Comparison of ENCODE assay signal across 30 cellular contexts in genomic region chr5:91707521-91707841, GRCh38.
"Had no signal": no experiment of that assay in that cellular context is flagged by ENCODE, and none has a peak within 500 bp of the region (broad histone marks: within the 10 kb centered on the region; RNA-seq: fewer than 3 reads in every experiment).

No MANE protein-coding gene starts in this region.

- H3K4me1 Mint-ChIP-seq: memory B cell; naive B cell; neural crest cell; stimulated activated naive CD8-positive, alpha-beta T cell treated with anti-CD3 and anti-CD28 coated beads, Interleukin-15, amount 100 ng/mL, for 72 hours had no signal

- H3K27me3 Mint-ChIP-seq: memory B cell; naive B cell; natural killer cell treated with Interleukin-12 subunit alpha and Interleukin-12 subunit beta and Interleukin-15 and Interleukin-18, amount 100 ng/mL, for 72 hours; stimulated activated naive CD8-positive, alpha-beta T cell treated with anti-CD3 and anti-CD28 coated beads, Interleukin-15, amount 100 ng/mL, for 72 hours had no signal

- H3K27ac Mint-ChIP-seq: memory B cell; naive B cell; natural killer cell treated with Interleukin-12 subunit alpha and Interleukin-12 subunit beta and Interleukin-15 and Interleukin-18, amount 100 ng/mL, for 72 hours; stimulated activated naive CD8-positive, alpha-beta T cell treated with anti-CD3 and anti-CD28 coated beads, Interleukin-15, amount 100 ng/mL, for 72 hours had no signal

- H3K36me3 Mint-ChIP-seq: memory B cell; naive B cell; natural killer cell treated with Interleukin-12 subunit alpha and Interleukin-12 subunit beta and Interleukin-15 and Interleukin-18, amount 100 ng/mL, for 72 hours had no signal

- H3K27ac ChIP-seq: dorsolateral prefrontal cortex, esophagus muscularis mucosa, foreskin keratinocyte, gastroesophageal sphincter, heart left ventricle, hepatocyte, neutrophil, prostate gland, right atrium auricular region, suprapubic skin, transverse colon, upper lobe of right lung, uterus had no signal

- DNase-seq: cortex of kidney; dorsolateral prefrontal cortex; effector CD4-positive, alpha-beta T cell; foreskin keratinocyte; heart left ventricle; kidney; naive B cell; stimulated activated CD4-positive, alpha-beta T cell treated with anti-CD3 and anti-CD28 coated beads, Interleukin-12 subunit alpha, Interleukin-12 subunit beta, amount 100 ng/mL, for 4 hours; stimulated activated CD4-positive, alpha-beta T cell treated with anti-CD3 and anti-CD28 coated beads, Interleukin-1b, Interleukin-23, amount 100 ng/mL, for 48 hours; stimulated activated CD4-positive, alpha-beta T cell treated with anti-CD3 and anti-CD28 coated beads, Interleukin-4, amount 100 ng/mL, for 1 hour; stimulated activated CD8-positive, alpha-beta memory T cell treated with anti-CD3 and anti-CD28 coated beads, Interleukin-4, amount 100 ng/mL, for 48 hours; stimulated activated naive CD4-positive, alpha-beta T cell; stimulated activated naive CD8-positive, alpha-beta T cell treated with anti-CD3 and anti-CD28 coated beads, Interleukin-15, amount 100 ng/mL, for 72 hours; transverse colon; upper lobe of right lung; uterus had no signal

- H3K4me3 Mint-ChIP-seq: memory B cell; naive B cell; natural killer cell treated with Interleukin-12 subunit alpha and Interleukin-12 subunit beta and Interleukin-15 and Interleukin-18, amount 100 ng/mL, for 72 hours; neural crest cell; stimulated activated naive CD8-positive, alpha-beta T cell treated with anti-CD3 and anti-CD28 coated beads, Interleukin-15, amount 100 ng/mL, for 72 hours had no signal

- H3K27me3 ChIP-seq: dorsolateral prefrontal cortex, esophagus muscularis mucosa, foreskin keratinocyte, gastroesophageal sphincter, heart left ventricle, hepatocyte, neutrophil, right atrium auricular region, suprapubic skin, transverse colon, upper lobe of right lung, uterus had no signal

- H3K36me3 ChIP-seq: esophagus muscularis mucosa, gastroesophageal sphincter, heart left ventricle, neutrophil, prostate gland, right atrium auricular region, suprapubic skin, transverse colon, upper lobe of right lung, uterus had no signal

- ATAC-seq: foreskin keratinocyte; gastroesophageal sphincter; heart left ventricle; left lobe of liver; natural killer cell treated with Interleukin-12 subunit alpha and Interleukin-12 subunit beta and Interleukin-15 and Interleukin-18, amount 100 ng/mL, for 72 hours; sciatic nerve; stimulated activated naive CD8-positive, alpha-beta T cell treated with anti-CD3 and anti-CD28 coated beads, Interleukin-15, amount 100 ng/mL, for 72 hours; upper lobe of right lung had no signal

- H3K9me3 Mint-ChIP-seq: neural crest cell had no signal

- H3K4me3 ChIP-seq: dorsolateral prefrontal cortex, esophagus muscularis mucosa, gastroesophageal sphincter, heart left ventricle, hepatocyte, lung, prostate gland, right atrium auricular region, smooth muscle cell, suprapubic skin, transverse colon, upper lobe of right lung, uterus had no signal
